Comparison of ENCODE assay signal across 15 cellular contexts in genomic region chr14:68160779-68161546, GRCh38.
DNase-seq lines count a peak whose midpoint lies in the region; ATAC-seq and TF ChIP-seq lines count a peak whose summit lies in the region.
"Had no signal": no experiment of that assay in that cellular context is flagged by ENCODE, and none has a peak within 500 bp of the region (broad histone marks: within the 10 kb centered on the region; RNA-seq: fewer than 3 reads in every experiment).

No MANE protein-coding gene starts in this region.

- no peak for ATAC-seq in Panc1
- no peak for ATAC-seq in HG02885 (IDR thresholded peaks at IDR 0.05; ENCODE audit: poor library complexity, unreplicated experiment)

- H3K4me3 ChIP-seq in HAP-1 (no peak overlapping the region), Panc1 (ENCODE audit: low read depth in 2 of 2, low read length in 2 of 2) (no peak overlapping the region), esophagus squamous epithelium (no peak overlapping the region), sigmoid colon (no peak overlapping the region)
- H3K4me3 ChIP-seq: left ventricle myocardium inferior had no signal

- no peak for TF ChIP-seq POLR2A in esophagus squamous epithelium (IDR thresholded peaks at IDR 0.05)
- TF ChIP-seq POLR2A in sigmoid colon (IDR thresholded peaks at IDR 0.05): no peak

- in situ Hi-C loops in HAP-1 (cut with MboI; ENCODE audit: low sequenced_read_pairs): no loop called here
- in situ Hi-C loops in Panc1 (cut with HindIII; ENCODE audit: low pct_unique_long_range_greater_than_20kb, low sequenced_read_pairs): no loop called here

- DNase-seq in HAP-1 (ENCODE audit: low spot score in 2 of 2) (peak; percentile 35 to 99), Panc1 (ENCODE audit: low read depth, low spot score) (no peak), esophagus squamous epithelium (lab: John Stamatoyannopoulos, UW) (no peak), sigmoid colon (no peak), HuH-7 (ENCODE audit: low spot score) (no peak), NCI-H2029 (lab: John Stamatoyannopoulos, UW) (no peak), NCI-H1417 (lab: John Stamatoyannopoulos, UW) (no peak)
- DNase-seq: activated CD4-positive, alpha-beta memory T cell treated with anti-CD3 and anti-CD28 coated beads for 36 hours; activated effector memory CD4-positive, alpha-beta T cell treated with Interleukin-2 at 50 U/mL for 16 hours; CD4-positive, alpha-beta T cell; foreskin melanocyte; hippocampal formation; left ventricle myocardium inferior; NCI-H510A treated with DMSO at 0.1 percent for 48 hours had no signal

- H3K9me3 ChIP-seq in HAP-1 (no peaks in the 10 kb centered on the region), Panc1 (ENCODE audit: control insufficient read depth, insufficient read depth, low read depth, low read length) (no peaks in the 10 kb centered on the region), esophagus squamous epithelium (no peaks in the 10 kb centered on the region), sigmoid colon (no peaks in the 10 kb centered on the region)
- H3K9me3 ChIP-seq: left ventricle myocardium inferior had no signal

- TF ChIP-seq CTCF in Panc1 (IDR thresholded peaks at IDR 0.05): no peak
- no peak for TF ChIP-seq CTCF in esophagus squamous epithelium (IDR thresholded peaks at IDR 0.05)
- no peak for TF ChIP-seq CTCF in sigmoid colon (IDR thresholded peaks at IDR 0.05)

- WGBS in esophagus squamous epithelium, 2 donors: 38 to 40% methylated on average over 4 of the region's 4 CpGs
- WGBS in sigmoid colon, 2 donors: 70% methylated on average over 4 of the region's 4 CpGs

- CTCF ChIA-PET in Panc1 (lab: Charles Lee): no interaction called here

- H3K4me1 ChIP-seq in HAP-1 (peaks cover 38% of the 10 kb centered on the region), Panc1 (ENCODE audit: control insufficient read depth, insufficient read depth, low read length) (peaks cover 6% of the 10 kb centered on the region; the same call in 1 of the 2 replicates), esophagus squamous epithelium (peaks cover 0 to 72% (median 21%) of the 10 kb centered on the region in 3 donors), sigmoid colon (peaks cover 2 to 88% (median 72%) of the 10 kb centered on the region in 4 donors)

- no peak for TF ChIP-seq EP300 in sigmoid colon (IDR thresholded peaks at IDR 0.05)

- intact Hi-C loops in Panc1 (cut with micrococcal nuclease; ENCODE audit: unreplicated experiment) (no loop called here), esophagus squamous epithelium (cut with DNase I) (no loop called here), sigmoid colon (cut with DNase I) (no loop called here)

- H3K36me3 ChIP-seq in HAP-1 (replicated peaks) (no peaks in the 10 kb centered on the region), Panc1 (ENCODE audit: control insufficient read depth, insufficient read depth, low read length) (no peaks in the 10 kb centered on the region), esophagus squamous epithelium (no peaks in the 10 kb centered on the region), sigmoid colon (no peaks in the 10 kb centered on the region)
- H3K36me3 ChIP-seq: left ventricle myocardium inferior had no signal

- no TSS peak for BruUV-seq in Panc1 (replicated peaks; lab: Mats Ljungman, UMichigan)

- H3K27ac ChIP-seq in Panc1 (ENCODE audit: low read length) (peak overlapping the region; percentile 60), esophagus squamous epithelium (peak overlapping the region in 3 of 4 donors; percentile 44 to 71 (median 51)), sigmoid colon (peak overlapping the region in 3 of 4 donors; percentile 66 to 84 (median 81))
- H3K27ac ChIP-seq: left ventricle myocardium inferior had no signal

- peaks cover 7% of the 10 kb centered on the region; the same call in 1 of the 2 replicates for H3K27me3 ChIP-seq in HAP-1 (ENCODE audit: low read depth)
- H3K27me3 ChIP-seq in Panc1 (ENCODE audit: control insufficient read depth, insufficient read depth, low read length): no peaks in the 10 kb centered on the region
- H3K27me3 ChIP-seq in esophagus squamous epithelium: no peaks in the 10 kb centered on the region
- H3K27me3 ChIP-seq in sigmoid colon: no peaks in the 10 kb centered on the region

- POLR2A ChIA-PET in Panc1 (lab: Charles Lee): interaction anchor here (0.6 kb wide), 1 partner anchor 45 kb away, joined by 7 read pairs; no protein-coding TSS in a partner anchor

Comparison
In these comparisons a context has a peak if more than half of its experiments do, and no peak if none do; other contexts are left out.
1. DNase-seq: peak in HAP-1 (2 of 2); none in Panc1 (single experiment), esophagus squamous epithelium (single experiment), sigmoid colon (single experiment), HuH-7 (single experiment), NCI-H2029 (single experiment) and NCI-H1417 (0 of 3).
2. Peak in every context shown above with its lines, with median percentiles within 50 percentile points of each other: H3K27ac ChIP-seq.